ENCODE assay signal across 9 cellular contexts in the genomic region with DNA sequence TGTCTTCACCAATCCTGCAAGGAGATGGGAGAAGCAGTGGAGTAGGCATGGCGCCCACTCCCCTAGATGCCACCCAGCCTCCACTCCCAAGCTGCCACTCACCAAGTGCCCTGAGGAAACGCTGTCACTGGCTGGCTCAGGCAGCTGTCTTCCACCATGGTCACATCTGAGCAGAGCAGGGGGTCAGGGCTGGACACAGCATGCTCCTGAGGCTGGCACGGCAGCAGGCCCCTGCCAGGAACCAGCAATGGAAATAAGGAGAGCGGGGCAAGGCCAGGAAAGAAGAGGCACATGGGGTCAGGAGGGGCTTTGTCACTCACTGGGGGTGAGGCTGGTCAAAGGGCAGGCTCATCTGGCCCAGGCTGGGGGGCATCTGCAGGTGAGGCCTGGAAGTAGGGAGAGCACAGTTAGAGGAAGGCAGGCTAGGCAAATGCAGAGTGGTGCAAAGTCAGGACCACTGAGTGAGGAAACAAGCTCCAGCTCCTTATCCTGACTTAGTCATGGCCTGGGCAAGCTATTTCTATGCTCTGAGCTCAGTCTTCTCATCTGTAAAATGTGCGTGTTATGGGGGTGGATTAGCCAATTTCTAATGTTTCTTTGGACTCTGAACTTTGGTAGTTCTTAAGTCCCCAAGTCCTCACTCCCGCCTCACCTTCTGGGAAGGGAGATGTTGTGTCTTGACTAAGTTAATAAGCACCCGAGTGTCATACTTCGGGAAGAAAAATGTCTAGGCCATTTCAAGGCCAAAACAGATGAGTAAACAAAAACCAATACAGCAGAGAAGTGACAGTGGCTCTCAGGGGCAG. TPM values are rescaled to one million over a fixed set of nuclear protein-coding genes. Genes with fewer than 3 reads are reported as not detected.
A peak's percentile ranks its signal among the peaks of the same experiment; 100 is the strongest.
DNase-seq lines count a peak whose midpoint lies in the region; ATAC-seq and TF ChIP-seq lines count a peak whose summit lies in the region.
"Had no signal": no experiment of that assay in that cellular context is flagged by ENCODE, and none has a peak within 500 bp of the region (broad histone marks: within the 10 kb centered on the region; RNA-seq: fewer than 3 reads in every experiment).

No MANE protein-coding gene starts in this region.

- intact Hi-C loops in activated naive CD4-positive, alpha-beta T cell treated with anti-CD3 and anti-CD28 coated beads for 36 hours (cut with micrococcal nuclease) = no loop called here
- intact Hi-C loops in left lung (cut with DNase I) = no loop called here

- H3K27me3 ChIP-seq in suprapubic skin (no peaks in the 10 kb centered on the region), left lung (no peaks in the 10 kb centered on the region)

- no peak for ATAC-seq in WTC11
- no peak for ATAC-seq in left lung

- H3K4me1 Mint-ChIP-seq in activated naive CD4-positive, alpha-beta T cell treated with anti-CD3 and anti-CD28 coated beads for 36 hours (ENCODE audit: low read depth) = peaks cover 45% of the 10 kb centered on the region
- peaks cover 25% of the 10 kb centered on the region for H3K4me1 Mint-ChIP-seq in WTC11

- peak overlapping the region; percentile 96 for H3K27ac Mint-ChIP-seq in activated naive CD4-positive, alpha-beta T cell treated with anti-CD3 and anti-CD28 coated beads for 36 hours
- H3K27ac Mint-ChIP-seq in WTC11 = peak overlapping the region; percentile 85; the same call in 1 of the 2 replicates

- TF ChIP-seq EP300 in suprapubic skin (IDR thresholded peaks at IDR 0.05) = no peak

- POLR2A ChIA-PET in WTC11 (lab: Charles Lee) = interaction anchor here (0.5 kb wide), 1 partner anchor 85 kb away, joined by 3 read pairs; no protein-coding TSS in a partner anchor

- no peaks in the 10 kb centered on the region for H3K27me3 Mint-ChIP-seq in activated naive CD4-positive, alpha-beta T cell treated with anti-CD3 and anti-CD28 coated beads for 36 hours (ENCODE audit: low read depth)
- H3K27me3 Mint-ChIP-seq in WTC11 (ENCODE audit: low read depth) = no peaks in the 10 kb centered on the region

- H3K4me3 ChIP-seq in suprapubic skin (no peak overlapping the region), left lung (no peak overlapping the region)

- no peaks in the 10 kb centered on the region for H3K9me3 ChIP-seq in suprapubic skin
- no peaks in the 10 kb centered on the region for H3K9me3 ChIP-seq in left lung

- CTCF ChIA-PET in activated naive CD4-positive, alpha-beta T cell treated with anti-CD3 and anti-CD28 coated beads for 36 hours (lab: Charles Lee) = interaction anchor here (0.8 to 16.9 kb wide), 7 partner anchors 9 to 116 kb away, joined by 3 to 292 read pairs (median 6); partner anchors contain the start of genes NEMP1 and STAT6
- CTCF ChIA-PET in WTC11 (lab: Charles Lee) = interaction anchor here (0.6 to 6.5 kb wide), 5 partner anchors 15 to 256 kb away, joined by 3 to 46 read pairs (median 4); partner anchors contain the start of gene STAT6

- no peak overlapping the region for H3K4me3 Mint-ChIP-seq in activated naive CD4-positive, alpha-beta T cell treated with anti-CD3 and anti-CD28 coated beads for 36 hours
- no peak overlapping the region for H3K4me3 Mint-ChIP-seq in WTC11

- H3K36me3 ChIP-seq in suprapubic skin (peaks cover 81% of the 10 kb centered on the region), left lung (peaks cover 0 to 94% of the 10 kb centered on the region in 2 donors)

- DNase-seq in activated naive CD4-positive, alpha-beta T cell treated with anti-CD3 and anti-CD28 coated beads for 36 hours = no peak
- DNase-seq in activated naive CD4-positive, alpha-beta T cell (lab: John Stamatoyannopoulos, UW) = no peak
- DNase-seq in WTC11 (ENCODE audit: low spot score) (no peak), iPS-NIHi11 (ENCODE audit: low spot score) (peak; percentile 2), suprapubic skin (ENCODE audit: low spot score in 2 of 2) (peak in 1 of 2 donors; percentile 60), left lung (no peak), ureter (ENCODE audit: low spot score) (no peak), HCEC 1CT (no peak)

- H3K4me1 ChIP-seq in suprapubic skin (peaks cover 80% of the 10 kb centered on the region), left lung (peaks cover 12 to 48% of the 10 kb centered on the region in 2 donors)

- TF ChIP-seq CTCF in WTC11 (IDR thresholded peaks at IDR 0.05) = no peak
- no peak for TF ChIP-seq CTCF in suprapubic skin (IDR thresholded peaks at IDR 0.05)
- TF ChIP-seq CTCF in left lung (IDR thresholded peaks at IDR 0.05) = no peak

- peaks cover 48% of the 10 kb centered on the region for H3K36me3 Mint-ChIP-seq in activated naive CD4-positive, alpha-beta T cell treated with anti-CD3 and anti-CD28 coated beads for 36 hours (ENCODE audit: low read depth)
- peaks cover 37% of the 10 kb centered on the region for H3K36me3 Mint-ChIP-seq in WTC11

- no peaks in the 10 kb centered on the region for H3K9me3 Mint-ChIP-seq in activated naive CD4-positive, alpha-beta T cell treated with anti-CD3 and anti-CD28 coated beads for 36 hours
- no peaks in the 10 kb centered on the region for H3K9me3 Mint-ChIP-seq in WTC11

- WGBS in suprapubic skin = 85% methylated on average over 6 of the region's 8 CpGs

- no peak for TF ChIP-seq POLR2A in suprapubic skin (IDR thresholded peaks at IDR 0.05)

- H3K27ac ChIP-seq in suprapubic skin (peak overlapping the region; percentile 86), left lung (peak overlapping the region in 1 of 2 donors; percentile 26)

TF ChIP-seq in WTC11, 78 proteins besides CTCF, POLR2A, EP300 and RAD21 (continues in another document):
- TF ChIP-seq ZNF512 (CRISPR knock-in tag; IDR thresholded peaks at IDR 0.05; ENCODE audit: borderline replicate concordance) (no peak), AFF4 (CRISPR knock-in tag; IDR thresholded peaks at IDR 0.05; ENCODE audit: borderline replicate concordance) (no peak), ZNF138 (CRISPR knock-in tag; conservative IDR thresholded peaks at IDR 0.05) (no peak)

RNA-seq across cellular contexts. Expression of gene NAB2, which starts 8.0 kb away (rescaled TPM):
- 10 to 100 TPM; 18.4 to 19.1 TPM for total RNA-seq in activated naive CD4-positive, alpha-beta T cell treated with anti-CD3 and anti-CD28 coated beads for 36 hours
- 16.5 to 20.5 TPM (median 17.2 TPM) in 3 replicates for total RNA-seq in WTC11 (2021)
- total RNA-seq in suprapubic skin = 10 to 100 TPM; 28.2 to 52.5 (median 36.9) TPM
- total RNA-seq in left lung = 10 to 100 TPM; 28.4 to 40.1 TPM
- total RNA-seq in ureter = 16.2 TPM

RNA-seq across cellular contexts. Expression of gene STAT6, which starts 14.2 kb away (rescaled TPM):
- 100 to 1,000 TPM; 188 to 193 TPM for total RNA-seq in activated naive CD4-positive, alpha-beta T cell treated with anti-CD3 and anti-CD28 coated beads for 36 hours
- total RNA-seq in WTC11 (2021) (47.0 to 50.0 TPM (median 48.9 TPM) in 3 replicates), suprapubic skin (100 to 1,000 TPM; 140 to 348 (median 183) TPM), left lung (100 to 1,000 TPM; 200 to 237 TPM), ureter (280 TPM)
- total RNA-seq: M059J had no signal

RNA-seq across cellular contexts. Expression of gene NEMP1, which starts 18.4 kb away (rescaled TPM):
- 10 to 100 TPM; 71.3 to 72.2 TPM for total RNA-seq in activated naive CD4-positive, alpha-beta T cell treated with anti-CD3 and anti-CD28 coated beads for 36 hours
- total RNA-seq in WTC11 (2021) (38.3 to 41.9 TPM (median 39.6 TPM) in 3 replicates), suprapubic skin (10 to 100 TPM in 2 of 4 donors, 1 to 10 TPM in 2; 6.5 to 31.2 (median 9.5) TPM), left lung (10 to 100 TPM; 16.4 to 17.9 TPM), ureter (12.5 TPM)

RNA-seq across cellular contexts. Expression of gene LRP1, which starts 31.3 kb away (rescaled TPM):
- total RNA-seq in activated naive CD4-positive, alpha-beta T cell treated with anti-CD3 and anti-CD28 coated beads for 36 hours = 1 to 10 TPM; 1.0 to 1.5 TPM
- total RNA-seq in WTC11 (2021) = 107 to 120 TPM (median 112 TPM) in 3 replicates
- 100 to 1,000 TPM in 2 of 4 donors, 10 to 100 TPM in 2; 83.1 to 149 (median 106) TPM for total RNA-seq in suprapubic skin
- 100 to 1,000 TPM; 228 to 325 TPM for total RNA-seq in left lung
- 180 TPM for total RNA-seq in ureter

RNA-seq across cellular contexts. Expression of gene MYO1A, which starts 47.0 kb away (rescaled TPM):
- 1 to 10 TPM; 1.4 to 1.5 TPM for total RNA-seq in activated naive CD4-positive, alpha-beta T cell treated with anti-CD3 and anti-CD28 coated beads for 36 hours
- total RNA-seq in WTC11 (2021) = 0.32 to 0.87 TPM (median 0.71 TPM) in 3 replicates
- total RNA-seq in suprapubic skin = 1 to 10 TPM in 1 of 4 donors, under 1 TPM in 3; 0.16 to 2.3 (median 0.58) TPM
- under 1 TPM; 0.26 to 0.29 TPM for total RNA-seq in left lung
- total RNA-seq in ureter = 0.23 TPM
- total RNA-seq: M059J had no signal
